1 cellular context compared by ENCODE assay signal in genomic region chr9:92764988-92765936, GRCh38.
A peak's percentile ranks its signal among the peaks of the same experiment; 100 is the strongest.
TF ChIP-seq lines count a peak whose summit lies in the region.

No MANE protein-coding gene starts in this region.

TF ChIP-seq in HepG2, 621 proteins besides CTCF, POLR2A, EP300 and RAD21 (continued from another document and continues in another):
- TF ChIP-seq PLSCR1 (CRISPR knock-in tag; IDR thresholded peaks at IDR 0.05; ENCODE audit: borderline replicate concordance) (no peak), ZNF121 (CRISPR knock-in tag; IDR thresholded peaks at IDR 0.05) (no peak), CBX5 (CRISPR knock-in tag; IDR thresholded peaks at IDR 0.05; ENCODE audit: borderline replicate concordance) (no peak), ZNF7 (CRISPR knock-in tag; IDR thresholded peaks at IDR 0.05) (no peak), DR1 (CRISPR knock-in tag; IDR thresholded peaks at IDR 0.05) (0 out of 2 replicates have a peak, but pooled peaks have one; percentile 54), MLLT10 (CRISPR knock-in tag; IDR thresholded peaks at IDR 0.05) (no peak), AKAP8 (CRISPR knock-in tag; IDR thresholded peaks at IDR 0.05) (no peak; the same call in 1 of the 2 replicates), MEF2D (CRISPR knock-in tag; IDR thresholded peaks at IDR 0.05) (no peak), ATRX (CRISPR knock-in tag; IDR thresholded peaks at IDR 0.05; ENCODE audit: borderline replicate concordance) (no peak), ZNF605 (CRISPR knock-in tag; IDR thresholded peaks at IDR 0.05) (0 out of 2 replicates have a peak, but pooled peaks have one; percentile 68), ZNF660 (CRISPR knock-in tag; IDR thresholded peaks at IDR 0.05; ENCODE audit: borderline replicate concordance, low read depth) (no peak), MZF1 (CRISPR knock-in tag; IDR thresholded peaks at IDR 0.05; ENCODE audit: borderline replicate concordance) (no peak), ZNF441 (CRISPR knock-in tag; IDR thresholded peaks at IDR 0.05; ENCODE audit: borderline replicate concordance) (peak; percentile 36; the same call in 1 of the 2 replicates), BATF2 (CRISPR knock-in tag; IDR thresholded peaks at IDR 0.05) (peak; percentile 52; the same call in 1 of the 2 replicates), PRPF4 (IDR thresholded peaks at IDR 0.05; ENCODE audit: low read depth, low read length, poor library complexity, severe bottlenecking) (no peak), ZSCAN5A (CRISPR knock-in tag; IDR thresholded peaks at IDR 0.05; ENCODE audit: borderline replicate concordance) (peak; percentile 94), FIP1L1 (IDR thresholded peaks at IDR 0.05; ENCODE audit: borderline replicate concordance, insufficient read depth, low read depth, low read length) (no peak), FOXA1 (IDR thresholded peaks at IDR 0.05) (no peak), FOXA1 (CRISPR knock-in tag; IDR thresholded peaks at IDR 0.05) (no peak), RBFOX2 (IDR thresholded peaks at IDR 0.05; ENCODE audit: low read depth, low read length) (peak; percentile 97), ZNF362 (CRISPR knock-in tag; IDR thresholded peaks at IDR 0.05; ENCODE audit: borderline replicate concordance) (no peak), DNMT1 (CRISPR knock-in tag; IDR thresholded peaks at IDR 0.05) (peak; percentile 85; the same call in 1 of the 2 replicates), NFKBIZ (CRISPR knock-in tag; IDR thresholded peaks at IDR 0.05) (no peak), CC2D1A (CRISPR knock-in tag; IDR thresholded peaks at IDR 0.05) (0 out of 2 replicates have a peak, but pooled peaks have one; percentile 51), GATA4 (IDR thresholded peaks at IDR 0.05; ENCODE audit: borderline replicate concordance, low read depth) (no peak), MAZ (IDR thresholded peaks at IDR 0.05; ENCODE audit: borderline replicate concordance, low read depth, low read length) (no peak), MAZ (CRISPR knock-in tag; IDR thresholded peaks at IDR 0.05; ENCODE audit: low read depth) (peak; percentile 85), HNRNPL (IDR thresholded peaks at IDR 0.05; ENCODE audit: low read depth, low read length) (no peak), PRMT3 (CRISPR knock-in tag; IDR thresholded peaks at IDR 0.05; ENCODE audit: borderline replicate concordance, low read depth) (no peak), ZNF710 (CRISPR knock-in tag; IDR thresholded peaks at IDR 0.05; ENCODE audit: borderline replicate concordance) (no peak), U2AF2 (IDR thresholded peaks at IDR 0.05; ENCODE audit: low read depth, low read length) (no peak), KLF9 (CRISPR knock-in tag; IDR thresholded peaks at IDR 0.05; ENCODE audit: low read depth) (peak; percentile 71; the same call in 1 of the 2 replicates), SYNCRIP (IDR thresholded peaks at IDR 0.05; ENCODE audit: insufficient read depth, low read depth, low read length) (no peak), ZNF3 (CRISPR knock-in tag; IDR thresholded peaks at IDR 0.05) (no peak), NBN (conservative IDR thresholded peaks at IDR 0.05) (no peak), ZNF792 (CRISPR knock-in tag; IDR thresholded peaks at IDR 0.05) (0 out of 2 replicates have a peak, but pooled peaks have one; percentile 34), ZNF713 (CRISPR knock-in tag; IDR thresholded peaks at IDR 0.05) (0 out of 2 replicates have a peak, but pooled peaks have one; percentile 17), DRAP1 (CRISPR knock-in tag; IDR thresholded peaks at IDR 0.05) (peak; percentile 28; the same call in 1 of the 2 replicates), ZNF580 (CRISPR knock-in tag; IDR thresholded peaks at IDR 0.05; ENCODE audit: borderline replicate concordance, low read depth) (peak; percentile 85; the same call in 1 of the 2 replicates), ZNF543 (CRISPR knock-in tag; IDR thresholded peaks at IDR 0.05) (no peak), THRA (CRISPR knock-in tag; IDR thresholded peaks at IDR 0.05; ENCODE audit: borderline replicate concordance) (peak; percentile 59)
- TF ChIP-seq, protein P1, sequence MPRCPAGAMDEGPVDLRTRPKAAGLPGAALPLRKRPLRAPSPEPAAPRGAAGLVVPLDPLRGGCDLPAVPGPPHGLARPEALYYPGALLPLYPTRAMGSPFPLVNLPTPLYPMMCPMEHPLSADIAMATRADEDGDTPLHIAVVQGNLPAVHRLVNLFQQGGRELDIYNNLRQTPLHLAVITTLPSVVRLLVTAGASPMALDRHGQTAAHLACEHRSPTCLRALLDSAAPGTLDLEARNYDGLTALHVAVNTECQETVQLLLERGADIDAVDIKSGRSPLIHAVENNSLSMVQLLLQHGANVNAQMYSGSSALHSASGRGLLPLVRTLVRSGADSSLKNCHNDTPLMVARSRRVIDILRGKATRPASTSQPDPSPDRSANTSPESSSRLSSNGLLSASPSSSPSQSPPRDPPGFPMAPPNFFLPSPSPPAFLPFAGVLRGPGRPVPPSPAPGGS (CRISPR knock-in tag; IDR thresholded peaks at IDR 0.05), result peak; percentile 51; the same call in 1 of the 2 replicates
- TF ChIP-seq, protein P2, sequence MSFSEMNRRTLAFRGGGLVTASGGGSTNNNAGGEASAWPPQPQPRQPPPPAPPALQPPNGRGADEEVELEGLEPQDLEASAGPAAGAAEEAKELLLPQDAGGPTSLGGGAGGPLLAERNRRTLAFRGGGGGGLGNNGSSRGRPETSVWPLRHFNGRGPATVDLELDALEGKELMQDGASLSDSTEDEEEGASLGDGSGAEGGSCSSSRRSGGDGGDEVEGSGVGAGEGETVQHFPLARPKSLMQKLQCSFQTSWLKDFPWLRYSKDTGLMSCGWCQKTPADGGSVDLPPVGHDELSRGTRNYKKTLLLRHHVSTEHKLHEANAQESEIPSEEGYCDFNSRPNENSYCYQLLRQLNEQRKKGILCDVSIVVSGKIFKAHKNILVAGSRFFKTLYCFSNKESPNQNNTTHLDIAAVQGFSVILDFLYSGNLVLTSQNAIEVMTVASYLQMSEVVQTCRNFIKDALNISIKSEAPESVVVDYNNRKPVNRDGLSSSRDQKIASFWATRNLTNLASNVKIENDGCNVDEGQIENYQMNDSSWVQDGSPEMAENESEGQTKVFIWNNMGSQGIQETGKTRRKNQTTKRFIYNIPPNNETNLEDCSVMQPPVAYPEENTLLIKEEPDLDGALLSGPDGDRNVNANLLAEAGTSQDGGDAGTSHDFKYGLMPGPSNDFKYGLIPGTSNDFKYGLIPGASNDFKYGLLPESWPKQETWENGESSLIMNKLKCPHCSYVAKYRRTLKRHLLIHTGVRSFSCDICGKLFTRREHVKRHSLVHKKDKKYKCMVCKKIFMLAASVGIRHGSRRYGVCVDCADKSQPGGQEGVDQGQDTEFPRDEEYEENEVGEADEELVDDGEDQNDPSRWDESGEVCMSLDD (CRISPR knock-in tag; IDR thresholded peaks at IDR 0.05; ENCODE audit: borderline replicate concordance), result no peak
- TF ChIP-seq, protein P3, sequence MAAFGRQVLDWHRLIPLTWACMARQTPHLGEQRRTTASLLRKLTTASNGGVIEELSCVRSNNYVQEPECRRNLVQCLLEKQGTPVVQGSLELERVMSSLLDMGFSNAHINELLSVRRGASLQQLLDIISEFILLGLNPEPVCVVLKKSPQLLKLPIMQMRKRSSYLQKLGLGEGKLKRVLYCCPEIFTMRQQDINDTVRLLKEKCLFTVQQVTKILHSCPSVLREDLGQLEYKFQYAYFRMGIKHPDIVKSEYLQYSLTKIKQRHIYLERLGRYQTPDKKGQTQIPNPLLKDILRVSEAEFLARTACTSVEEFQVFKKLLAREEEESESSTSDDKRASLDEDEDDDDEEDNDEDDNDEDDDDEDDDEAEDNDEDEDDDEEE (CRISPR knock-in tag; IDR thresholded peaks at IDR 0.05), result peak; percentile 56; the same call in 1 of the 2 replicates
- TF ChIP-seq, protein P4, sequence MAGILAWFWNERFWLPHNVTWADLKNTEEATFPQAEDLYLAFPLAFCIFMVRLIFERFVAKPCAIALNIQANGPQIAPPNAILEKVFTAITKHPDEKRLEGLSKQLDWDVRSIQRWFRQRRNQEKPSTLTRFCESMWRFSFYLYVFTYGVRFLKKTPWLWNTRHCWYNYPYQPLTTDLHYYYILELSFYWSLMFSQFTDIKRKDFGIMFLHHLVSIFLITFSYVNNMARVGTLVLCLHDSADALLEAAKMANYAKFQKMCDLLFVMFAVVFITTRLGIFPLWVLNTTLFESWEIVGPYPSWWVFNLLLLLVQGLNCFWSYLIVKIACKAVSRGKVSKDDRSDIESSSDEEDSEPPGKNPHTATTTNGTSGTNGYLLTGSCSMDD (CRISPR knock-in tag; IDR thresholded peaks at IDR 0.05), result no peak; the same call in 1 of the 2 replicates
- TF ChIP-seq, protein P5, sequence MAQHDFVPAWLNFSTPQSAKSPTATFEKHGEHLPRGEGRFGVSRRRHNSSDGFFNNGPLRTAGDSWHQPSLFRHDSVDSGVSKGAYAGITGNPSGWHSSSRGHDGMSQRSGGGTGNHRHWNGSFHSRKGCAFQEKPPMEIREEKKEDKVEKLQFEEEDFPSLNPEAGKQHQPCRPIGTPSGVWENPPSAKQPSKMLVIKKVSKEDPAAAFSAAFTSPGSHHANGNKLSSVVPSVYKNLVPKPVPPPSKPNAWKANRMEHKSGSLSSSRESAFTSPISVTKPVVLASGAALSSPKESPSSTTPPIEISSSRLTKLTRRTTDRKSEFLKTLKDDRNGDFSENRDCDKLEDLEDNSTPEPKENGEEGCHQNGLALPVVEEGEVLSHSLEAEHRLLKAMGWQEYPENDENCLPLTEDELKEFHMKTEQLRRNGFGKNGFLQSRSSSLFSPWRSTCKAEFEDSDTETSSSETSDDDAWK (CRISPR knock-in tag; IDR thresholded peaks at IDR 0.05), result no peak
- TF ChIP-seq, protein P6, sequence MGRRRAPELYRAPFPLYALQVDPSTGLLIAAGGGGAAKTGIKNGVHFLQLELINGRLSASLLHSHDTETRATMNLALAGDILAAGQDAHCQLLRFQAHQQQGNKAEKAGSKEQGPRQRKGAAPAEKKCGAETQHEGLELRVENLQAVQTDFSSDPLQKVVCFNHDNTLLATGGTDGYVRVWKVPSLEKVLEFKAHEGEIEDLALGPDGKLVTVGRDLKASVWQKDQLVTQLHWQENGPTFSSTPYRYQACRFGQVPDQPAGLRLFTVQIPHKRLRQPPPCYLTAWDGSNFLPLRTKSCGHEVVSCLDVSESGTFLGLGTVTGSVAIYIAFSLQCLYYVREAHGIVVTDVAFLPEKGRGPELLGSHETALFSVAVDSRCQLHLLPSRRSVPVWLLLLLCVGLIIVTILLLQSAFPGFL (CRISPR knock-in tag; IDR thresholded peaks at IDR 0.05), result no peak
